9 cellular contexts compared by ENCODE assay signal in genomic region chr12:6662602-6662905, GRCh38. TPM values are rescaled to one million over a fixed set of nuclear protein-coding genes. Genes with fewer than 3 reads are reported as not detected.
A peak's percentile ranks its signal among the peaks of the same experiment; 100 is the strongest.
DNase-seq lines count a peak whose midpoint lies in the region; ATAC-seq and TF ChIP-seq lines count a peak whose summit lies in the region.
"Had no signal": no experiment of that assay in that cellular context is flagged by ENCODE, and none has a peak within 500 bp of the region (broad histone marks: within the 10 kb centered on the region; RNA-seq: fewer than 3 reads in every experiment).

No MANE protein-coding gene starts in this region.

- H3K36me3 Mint-ChIP-seq in CD4-positive, CD25-positive, alpha-beta regulatory T cell = peaks cover 19% of the 10 kb centered on the region
- H3K36me3 Mint-ChIP-seq in activated CD8-positive, alpha-beta T cell treated with anti-CD3 and anti-CD28 coated beads, Interleukin-2, amount 10 ng/mL, durations not matched to agents 7 days and 5 days (ENCODE audit: low read depth) = peaks cover 27% of the 10 kb centered on the region

- H3K4me3 Mint-ChIP-seq in CD4-positive, CD25-positive, alpha-beta regulatory T cell = peak overlapping the region; percentile 86 to 97 (median 95)
- H3K4me3 Mint-ChIP-seq in activated CD8-positive, alpha-beta T cell treated with anti-CD3 and anti-CD28 coated beads, Interleukin-2, amount 10 ng/mL, durations not matched to agents 7 days and 5 days = peak overlapping the region; percentile 86

- TF ChIP-seq CTCF in right atrium auricular region (IDR thresholded peaks at IDR 0.05) = no peak

- no peaks in the 10 kb centered on the region for H3K9me3 ChIP-seq in CD4-positive, CD25-positive, alpha-beta regulatory T cell (ENCODE audit: control insufficient read depth in 2 of 2, low read length in 2 of 2)
- H3K9me3 ChIP-seq in right atrium auricular region (no peaks in the 10 kb centered on the region), skeletal muscle tissue (ENCODE audit: control insufficient read depth in 3 of 3, low read length in 3 of 3) (no peaks in the 10 kb centered on the region)

- H3K4me1 Mint-ChIP-seq in CD4-positive, CD25-positive, alpha-beta regulatory T cell = peaks cover 6 to 43% (median 20%) of the 10 kb centered on the region in 4 donors
- peaks cover 22% of the 10 kb centered on the region for H3K4me1 Mint-ChIP-seq in activated CD8-positive, alpha-beta T cell treated with anti-CD3 and anti-CD28 coated beads, Interleukin-2, amount 10 ng/mL, durations not matched to agents 7 days and 5 days (ENCODE audit: low read depth)

- H3K9me3 Mint-ChIP-seq in CD4-positive, CD25-positive, alpha-beta regulatory T cell = peaks cover 0 to 2% (median 0%) of the 10 kb centered on the region in 7 donors
- H3K9me3 Mint-ChIP-seq in activated CD8-positive, alpha-beta T cell treated with anti-CD3 and anti-CD28 coated beads, Interleukin-2, amount 10 ng/mL, durations not matched to agents 7 days and 5 days (ENCODE audit: insufficient read depth) = no peaks in the 10 kb centered on the region

- DNase-seq in CD4-positive, CD25-positive, alpha-beta regulatory T cell = no peak
- DNase-seq in HEK293T (ENCODE audit: extremely low spot score) (peak; percentile 65), right atrium auricular region (ENCODE audit: low spot score) (no peak)
- no peak for DNase-seq in activated CD8-positive, alpha-beta T cell treated with anti-CD3 and anti-CD28 coated beads, Interleukin-2, amount 10 ng/mL, durations not matched to agents 7 days and 5 days
- DNase-seq in stimulated activated CD4-positive, alpha-beta T cell treated with anti-CD3 and anti-CD28 coated beads, Interleukin-2, amount 100 ng/mL, for 48 hours = no peak

- peak overlapping the region; percentile 90 for H3K27ac ChIP-seq in CD4-positive, CD25-positive, alpha-beta regulatory T cell (ENCODE audit: insufficient read depth, low read length, poor library complexity, severe bottlenecking)
- peak overlapping the region; percentile 71 to 80 for H3K27ac ChIP-seq in right atrium auricular region
- peak overlapping the region; percentile 68 for H3K27ac ChIP-seq in skeletal muscle tissue (ENCODE audit: low read depth, low read length)

- peak; percentile 26 to 29 for ATAC-seq in CD4-positive, CD25-positive, alpha-beta regulatory T cell (ENCODE audit: low read depth in 2 of 2)
- ATAC-seq in activated CD8-positive, alpha-beta T cell treated with anti-CD3 and anti-CD28 coated beads, Interleukin-2, amount 10 ng/mL, durations not matched to agents 7 days and 5 days = peak; percentile 66
- ATAC-seq in HG02588 (IDR thresholded peaks at IDR 0.05; ENCODE audit: unreplicated experiment) (no peak), HG03045 (IDR thresholded peaks at IDR 0.05; ENCODE audit: unreplicated experiment) (no peak)

- H3K27me3 ChIP-seq in CD4-positive, CD25-positive, alpha-beta regulatory T cell (ENCODE audit: control insufficient read depth, insufficient read depth, low read length) = no peaks in the 10 kb centered on the region
- H3K27me3 ChIP-seq in right atrium auricular region (no peaks in the 10 kb centered on the region), skeletal muscle tissue (ENCODE audit: control insufficient read depth in 3 of 3, insufficient read depth in 3 of 3, low read length in 3 of 3) (no peaks in the 10 kb centered on the region)

- CTCF ChIA-PET in HEK293T (lab: Yijun Ruan, JAX) = interaction anchor here (0.6 kb wide), 1 partner anchor 101 kb away, joined by 3 read pairs; no protein-coding TSS in a partner anchor
- CTCF ChIA-PET in activated CD8-positive, alpha-beta T cell treated with anti-CD3 and anti-CD28 coated beads, Interleukin-2, amount 10 ng/mL, durations not matched to agents 7 days and 5 days (lab: Charles Lee) = no interaction called here

- no peaks in the 10 kb centered on the region for H3K27me3 Mint-ChIP-seq in CD4-positive, CD25-positive, alpha-beta regulatory T cell
- H3K27me3 Mint-ChIP-seq in activated CD8-positive, alpha-beta T cell treated with anti-CD3 and anti-CD28 coated beads, Interleukin-2, amount 10 ng/mL, durations not matched to agents 7 days and 5 days (ENCODE audit: low read depth) = no peaks in the 10 kb centered on the region

- POLR2A ChIA-PET in HEK293T (lab: Yijun Ruan, JAX) = interaction anchor here (1.2 kb wide), 1 partner anchor 27 kb away, joined by 4 read pairs; the partner anchor contains the start of gene ZNF384
- POLR2A ChIA-PET in activated CD8-positive, alpha-beta T cell treated with anti-CD3 and anti-CD28 coated beads, Interleukin-2, amount 10 ng/mL, durations not matched to agents 7 days and 5 days (lab: Charles Lee) = interaction anchor here (0.6 to 0.9 kb wide), 2 partner anchors 27 to 57 kb away, joined by 3 read pairs; partner anchors contain the start of gene ZNF384

- peak overlapping the region; percentile 90 for H3K4me3 ChIP-seq in CD4-positive, CD25-positive, alpha-beta regulatory T cell (ENCODE audit: low read depth, low read length)
- H3K4me3 ChIP-seq in right atrium auricular region (peak overlapping the region; percentile 78 to 84), skeletal muscle tissue (ENCODE audit: low read length in 3 of 3) (peak overlapping the region; percentile 90 to 96 (median 93))

- peak overlapping the region; percentile 96 to 99 (median 98) for H3K27ac Mint-ChIP-seq in CD4-positive, CD25-positive, alpha-beta regulatory T cell
- peak overlapping the region; percentile 94 for H3K27ac Mint-ChIP-seq in activated CD8-positive, alpha-beta T cell treated with anti-CD3 and anti-CD28 coated beads, Interleukin-2, amount 10 ng/mL, durations not matched to agents 7 days and 5 days

- peaks cover 12% of the 10 kb centered on the region for H3K4me1 ChIP-seq in CD4-positive, CD25-positive, alpha-beta regulatory T cell (ENCODE audit: control insufficient read depth, insufficient read depth, low read length, poor library complexity, severe bottlenecking)
- peaks cover 0 to 12% of the 10 kb centered on the region in 2 donors for H3K4me1 ChIP-seq in right atrium auricular region
- H3K4me1 ChIP-seq in skeletal muscle tissue (ENCODE audit: control insufficient read depth in 3 of 3, insufficient read depth in 3 of 3, low read length in 3 of 3) = peaks cover 9 to 14% (median 13%) of the 10 kb centered on the region in 3 donors

- H3K36me3 ChIP-seq in CD4-positive, CD25-positive, alpha-beta regulatory T cell (ENCODE audit: control insufficient read depth, insufficient read depth, low read length) = peaks cover 11% of the 10 kb centered on the region
- H3K36me3 ChIP-seq in right atrium auricular region = peaks cover 8% of the 10 kb centered on the region
- H3K36me3 ChIP-seq in skeletal muscle tissue (ENCODE audit: control insufficient read depth in 3 of 3, insufficient read depth in 3 of 3, low read length in 3 of 3) = peaks cover 7 to 19% (median 7%) of the 10 kb centered on the region in 3 donors

- peak overlapping the region; percentile 83 to 88 (median 85) for H3K9ac ChIP-seq in skeletal muscle tissue (ENCODE audit: low read depth in 1 of 3, low read length in 3 of 3)

TF ChIP-seq in HEK293T, 16 proteins besides CTCF, POLR2A, EP300 and RAD21:
- TF ChIP-seq FOXM1 (IDR thresholded peaks at IDR 0.05; ENCODE audit: borderline replicate concordance) (no peak), HDGF (IDR thresholded peaks at IDR 0.05; ENCODE audit: borderline replicate concordance) (no peak), ZNF384 (IDR thresholded peaks at IDR 0.05) (no peak), LEF1 (IDR thresholded peaks at IDR 0.05; ENCODE audit: borderline replicate concordance) (no peak), NFRKB (IDR thresholded peaks at IDR 0.05) (no peak), BHLHE40 (IDR thresholded peaks at IDR 0.05; ENCODE audit: borderline replicate concordance) (no peak), L3MBTL2 (conservative IDR thresholded peaks at IDR 0.05) (no peak), CTBP1 (IDR thresholded peaks at IDR 0.05; ENCODE audit: borderline replicate concordance) (no peak), SUZ12 (IDR thresholded peaks at IDR 0.05) (no peak), FOXA1 (IDR thresholded peaks at IDR 0.05) (no peak)

RNA-seq across cellular contexts. Expression of gene ING4, which starts 0.4 kb away (rescaled TPM):
- total RNA-seq in CD4-positive, CD25-positive, alpha-beta regulatory T cell = 34.6 TPM
- 10 to 100 TPM; 70.5 to 90.6 (median 82.4) TPM for polyA plus RNA-seq in CD4-positive, CD25-positive, alpha-beta regulatory T cell
- 10 to 100 TPM; 24.9 TPM for total RNA-seq in activated CD8-positive, alpha-beta T cell treated with anti-CD3 and anti-CD28 coated beads, Interleukin-2, amount 10 ng/mL, durations not matched to agents 7 days and 5 days
- 10 to 100 TPM; 21.8 to 22.6 TPM for total RNA-seq in right atrium auricular region
- total RNA-seq in skeletal muscle tissue = 38.1 TPM

RNA-seq across cellular contexts. Expression of gene ACRBP, which starts 15.3 kb away (rescaled TPM):
- total RNA-seq in CD4-positive, CD25-positive, alpha-beta regulatory T cell = 13.7 TPM
- polyA plus RNA-seq in CD4-positive, CD25-positive, alpha-beta regulatory T cell = under 1 TPM in 1 of 4 donors, not detected in 3; 0.41 TPM
- total RNA-seq in activated CD8-positive, alpha-beta T cell treated with anti-CD3 and anti-CD28 coated beads, Interleukin-2, amount 10 ng/mL, durations not matched to agents 7 days and 5 days = 1 to 10 TPM in 1 of 2 experiments, under 1 TPM in 1; 0.76 to 1.7 TPM
- under 1 TPM in 1 of 2 donors, not detected in 1; 0.43 TPM for total RNA-seq in right atrium auricular region
- total RNA-seq in skeletal muscle tissue = 1.0 TPM
- total RNA-seq: HT1080 had no signal

RNA-seq across cellular contexts. Expression of gene ZNF384, which starts 26.6 kb away (rescaled TPM):
- 68.3 TPM for total RNA-seq in CD4-positive, CD25-positive, alpha-beta regulatory T cell
- polyA plus RNA-seq in CD4-positive, CD25-positive, alpha-beta regulatory T cell = 10 to 100 TPM; 13.4 to 25.3 (median 19.6) TPM
- 10 to 100 TPM; 71.9 to 76.4 TPM for total RNA-seq in activated CD8-positive, alpha-beta T cell treated with anti-CD3 and anti-CD28 coated beads, Interleukin-2, amount 10 ng/mL, durations not matched to agents 7 days and 5 days
- total RNA-seq in right atrium auricular region = 10 to 100 TPM; 23.8 to 33.3 TPM
- total RNA-seq in skeletal muscle tissue = 8.4 TPM

RNA-seq across cellular contexts. Expression of gene LPAR5, which starts 26.8 kb away (rescaled TPM):
- 7.0 TPM for total RNA-seq in CD4-positive, CD25-positive, alpha-beta regulatory T cell
- 10 to 100 TPM in 1 of 4 donors, 1 to 10 TPM in 3; 6.6 to 17.3 (median 8.6) TPM for polyA plus RNA-seq in CD4-positive, CD25-positive, alpha-beta regulatory T cell
- total RNA-seq in activated CD8-positive, alpha-beta T cell treated with anti-CD3 and anti-CD28 coated beads, Interleukin-2, amount 10 ng/mL, durations not matched to agents 7 days and 5 days = 10 to 100 TPM; 16.5 to 16.8 TPM
- total RNA-seq in right atrium auricular region (1 to 10 TPM; 1.6 to 3.7 TPM), skeletal muscle tissue (1.0 TPM)

RNA-seq across cellular contexts. Expression of gene PIANP, which starts 38.1 kb away (rescaled TPM):
- not detected for total RNA-seq in CD4-positive, CD25-positive, alpha-beta regulatory T cell
- polyA plus RNA-seq in CD4-positive, CD25-positive, alpha-beta regulatory T cell = under 1 TPM in 1 of 4 donors, not detected in 3; 0.13 TPM
- not detected for total RNA-seq in activated CD8-positive, alpha-beta T cell treated with anti-CD3 and anti-CD28 coated beads, Interleukin-2, amount 10 ng/mL, durations not matched to agents 7 days and 5 days
- total RNA-seq in right atrium auricular region (not detected), skeletal muscle tissue (under 0.01 TPM)

Comparison
In these comparisons a context has a peak if more than half of its experiments do, and no peak if none do; other contexts are left out.
1. ATAC-seq: peak in CD4-positive, CD25-positive, alpha-beta regulatory T cell (2 of 2) and activated CD8-positive, alpha-beta T cell treated with anti-CD3 and anti-CD28 coated beads, Interleukin-2, amount 10 ng/mL, durations not matched to agents 7 days and 5 days (single experiment); none in HG02588 (single experiment) and HG03045 (single experiment).
2. Peak in every context shown above with its lines, with median percentiles within 50 percentile points of each other: H3K27ac ChIP-seq and H3K4me3 ChIP-seq.